Comparison of ENCODE assay signal across 14 cellular contexts in genomic region chr6:44311767-44312166, GRCh38. TPM values are rescaled to one million over a fixed set of nuclear protein-coding genes. Genes with fewer than 3 reads are reported as not detected.
DNase-seq lines count a peak whose midpoint lies in the region; ATAC-seq and TF ChIP-seq lines count a peak whose summit lies in the region.
"Had no signal": no experiment of that assay in that cellular context is flagged by ENCODE, and none has a peak within 500 bp of the region (broad histone marks: within the 10 kb centered on the region; RNA-seq: fewer than 3 reads in every experiment).

No MANE protein-coding gene starts in this region.

- H3K27ac Mint-ChIP-seq in activated naive CD8-positive, alpha-beta T cell treated with anti-CD3 and anti-CD28 coated beads, Interleukin-2, amount 50 U/mL, for 24 hours: peak overlapping the region; percentile 26

- no peak overlapping the region for H3K27ac ChIP-seq in BLaER1
- no peak overlapping the region for H3K27ac ChIP-seq in HUES6 (ENCODE audit: low read depth, low read length)
- no peak overlapping the region for H3K27ac ChIP-seq in mesodermal cell (ENCODE audit: low read depth, low read length, severe bottlenecking)
- H3K27ac ChIP-seq in testis: no peak overlapping the region
- H3K27ac ChIP-seq: sigmoid colon had no signal

- no peak for DNase-seq in activated naive CD8-positive, alpha-beta T cell treated with anti-CD3 and anti-CD28 coated beads, Interleukin-2, amount 50 U/mL, for 24 hours
- DNase-seq in testis: no peak
- no peak for DNase-seq in NOMO-1 (lab: John Stamatoyannopoulos, UW; ENCODE audit: unreplicated experiment in 2 of 2)
- no peak for DNase-seq in iPS-NIHi7 (ENCODE audit: extremely low spot score)
- DNase-seq: activated gamma-delta T cell, DMS153, left cardiac atrium, NCI-H2081, sigmoid colon, SW 1271 had no signal

- H3K4me1 Mint-ChIP-seq in activated naive CD8-positive, alpha-beta T cell treated with anti-CD3 and anti-CD28 coated beads, Interleukin-2, amount 50 U/mL, for 24 hours: peaks cover 15% of the 10 kb centered on the region

- no peaks in the 10 kb centered on the region for H3K9me3 Mint-ChIP-seq in activated naive CD8-positive, alpha-beta T cell treated with anti-CD3 and anti-CD28 coated beads, Interleukin-2, amount 50 U/mL, for 24 hours

- H3K9ac ChIP-seq in BLaER1 (peak overlapping the region; percentile 92; the same call in 1 of the 2 replicates), HUES6 (ENCODE audit: low read length) (no peak overlapping the region)

- peaks cover 51% of the 10 kb centered on the region for H3K36me3 ChIP-seq in BLaER1
- H3K36me3 ChIP-seq in HUES6 (ENCODE audit: control insufficient read depth, insufficient read depth, low read length): peaks cover 50% of the 10 kb centered on the region
- H3K36me3 ChIP-seq in mesodermal cell (ENCODE audit: control insufficient read depth, insufficient read depth, low read length): peaks cover 48% of the 10 kb centered on the region
- H3K36me3 ChIP-seq in testis (ENCODE audit: low read depth, missing control alignments): no peaks in the 10 kb centered on the region

- H3K9me3 ChIP-seq in BLaER1: no peaks in the 10 kb centered on the region
- H3K9me3 ChIP-seq in HUES6 (ENCODE audit: control insufficient read depth, insufficient read depth, low read depth, low read length): no peaks in the 10 kb centered on the region
- no peaks in the 10 kb centered on the region for H3K9me3 ChIP-seq in mesodermal cell (ENCODE audit: control insufficient read depth, low read length)
- no peaks in the 10 kb centered on the region for H3K9me3 ChIP-seq in testis
- H3K9me3 ChIP-seq: sigmoid colon had no signal

- H3K36me3 Mint-ChIP-seq in activated naive CD8-positive, alpha-beta T cell treated with anti-CD3 and anti-CD28 coated beads, Interleukin-2, amount 50 U/mL, for 24 hours (ENCODE audit: low read depth): peaks cover 26% of the 10 kb centered on the region

- WGBS in mesodermal cell (ENCODE audit: insufficient coverage in 2 of 2), 2 experiments: 90 to 97% methylated on average over 3 of the region's 3 CpGs
- WGBS in testis, 2 donors: 80 to 82% methylated on average over 3 of the region's 3 CpGs

- H3K4me3 Mint-ChIP-seq in activated naive CD8-positive, alpha-beta T cell treated with anti-CD3 and anti-CD28 coated beads, Interleukin-2, amount 50 U/mL, for 24 hours: peak overlapping the region; percentile 95

- H3K4me2 ChIP-seq in BLaER1: peak overlapping the region; percentile 94

- no peak for ATAC-seq in activated naive CD8-positive, alpha-beta T cell treated with anti-CD3 and anti-CD28 coated beads, Interleukin-2, amount 50 U/mL, for 24 hours
- ATAC-seq in HG02870 (IDR thresholded peaks at IDR 0.05; ENCODE audit: unreplicated experiment): no peak
- ATAC-seq: left cardiac atrium had no signal

- no peak for TF ChIP-seq CTCF in testis (IDR thresholded peaks at IDR 0.05)

- H3K27me3 ChIP-seq in BLaER1 (no peaks in the 10 kb centered on the region), HUES6 (ENCODE audit: control insufficient read depth, insufficient read depth, low read length) (no peaks in the 10 kb centered on the region), testis (no peaks in the 10 kb centered on the region)
- H3K27me3 ChIP-seq: sigmoid colon had no signal

- H3K27me3 Mint-ChIP-seq in activated naive CD8-positive, alpha-beta T cell treated with anti-CD3 and anti-CD28 coated beads, Interleukin-2, amount 50 U/mL, for 24 hours: no peaks in the 10 kb centered on the region

- H4K20me1 ChIP-seq in BLaER1: no peaks in the 10 kb centered on the region

- peak overlapping the region; percentile 93; the same call in 1 of the 2 replicates for H3K4me3 ChIP-seq in BLaER1
- H3K4me3 ChIP-seq in HUES6 (ENCODE audit: low read depth, low read length): peak overlapping the region; percentile 79
- peak overlapping the region; percentile 79 for H3K4me3 ChIP-seq in mesodermal cell (ENCODE audit: extremely low read depth, insufficient read depth, low read length, poor library complexity, severe bottlenecking)
- H3K4me3 ChIP-seq in testis: no peak overlapping the region

- H3K4me1 ChIP-seq in BLaER1: peaks cover 11% of the 10 kb centered on the region
- peaks cover 4% of the 10 kb centered on the region; the same call in 1 of the 2 replicates for H3K4me1 ChIP-seq in HUES6 (ENCODE audit: control insufficient read depth, insufficient read depth, low read length)
- no peaks in the 10 kb centered on the region for H3K4me1 ChIP-seq in mesodermal cell (ENCODE audit: control insufficient read depth, insufficient read depth, low read length, poor library complexity, severe bottlenecking)
- H3K4me1 ChIP-seq in testis: peaks cover 7% of the 10 kb centered on the region

- no peak for TF ChIP-seq POLR2A in testis (IDR thresholded peaks at IDR 0.05)

- intact Hi-C loops in testis (cut with DNase I; ENCODE audit: low total_unique reads): no loop called here

RNA-seq across cellular contexts. Expression of gene AARS2, which starts 1.4 kb away (rescaled TPM):
- polyA plus RNA-seq in mesodermal cell (2013, experiment 1 of 2): 13.7 TPM
- 12.3 TPM for polyA plus RNA-seq in mesodermal cell (2013, experiment 2 of 2)
- 10 to 100 TPM; 13.4 to 14.6 TPM for total RNA-seq in testis
- 6.2 TPM for polyA plus RNA-seq in testis (ENCODE audit: insufficient read depth, low read depth, low replicate concordance)

RNA-seq across cellular contexts. Expression of gene SPATS1, which starts 30.7 kb away (rescaled TPM):
- polyA plus RNA-seq in mesodermal cell (2013, experiment 1 of 2): not detected
- polyA plus RNA-seq in mesodermal cell (2013, experiment 2 of 2): not detected
- 10 to 100 TPM; 10.7 to 13.1 TPM for total RNA-seq in testis
- 51.7 TPM for polyA plus RNA-seq in testis (ENCODE audit: insufficient read depth, low read depth, low replicate concordance)
- total RNA-seq: left cardiac atrium, sigmoid colon had no signal
- polyA plus RNA-seq: sigmoid colon had no signal

RNA-seq across cellular contexts. Expression of gene TMEM151B, which starts 41.5 kb away (rescaled TPM):
- 1.5 TPM for polyA plus RNA-seq in mesodermal cell (2013, experiment 1 of 2)
- polyA plus RNA-seq in mesodermal cell (2013, experiment 2 of 2): 0.46 TPM
- total RNA-seq in testis: 1 to 10 TPM; 1.6 to 2.8 TPM
- 1.3 TPM for polyA plus RNA-seq in testis (ENCODE audit: insufficient read depth, low read depth, low replicate concordance)

RNA-seq across cellular contexts. Expression of gene NFKBIE, which starts 46.4 kb away (rescaled TPM):
- polyA plus RNA-seq in mesodermal cell (2013, experiment 1 of 2): 11.1 TPM
- polyA plus RNA-seq in mesodermal cell (2013, experiment 2 of 2): 8.6 TPM
- 10 to 100 TPM; 18.3 to 29.2 TPM for total RNA-seq in testis
- polyA plus RNA-seq in testis (ENCODE audit: insufficient read depth, low read depth, low replicate concordance): 13.1 TPM

RNA-seq across cellular contexts. Expression of gene SLC35B2, which starts 54.4 kb away (rescaled TPM):
- polyA plus RNA-seq in mesodermal cell (2013, experiment 1 of 2): 58.8 TPM
- polyA plus RNA-seq in mesodermal cell (2013, experiment 2 of 2): 45.4 TPM
- total RNA-seq in testis: 10 to 100 TPM; 42.4 to 49.8 TPM
- 32.1 TPM for polyA plus RNA-seq in testis (ENCODE audit: insufficient read depth, low read depth, low replicate concordance)

Comparison
In these comparisons a context has a peak if more than half of its experiments do, and no peak if none do; other contexts are left out.
1. H3K4me3 ChIP-seq: peak in BLaER1 (single experiment), HUES6 (single experiment) and mesodermal cell (single experiment); none in testis (0 of 2).